In the genomic region with DNA sequence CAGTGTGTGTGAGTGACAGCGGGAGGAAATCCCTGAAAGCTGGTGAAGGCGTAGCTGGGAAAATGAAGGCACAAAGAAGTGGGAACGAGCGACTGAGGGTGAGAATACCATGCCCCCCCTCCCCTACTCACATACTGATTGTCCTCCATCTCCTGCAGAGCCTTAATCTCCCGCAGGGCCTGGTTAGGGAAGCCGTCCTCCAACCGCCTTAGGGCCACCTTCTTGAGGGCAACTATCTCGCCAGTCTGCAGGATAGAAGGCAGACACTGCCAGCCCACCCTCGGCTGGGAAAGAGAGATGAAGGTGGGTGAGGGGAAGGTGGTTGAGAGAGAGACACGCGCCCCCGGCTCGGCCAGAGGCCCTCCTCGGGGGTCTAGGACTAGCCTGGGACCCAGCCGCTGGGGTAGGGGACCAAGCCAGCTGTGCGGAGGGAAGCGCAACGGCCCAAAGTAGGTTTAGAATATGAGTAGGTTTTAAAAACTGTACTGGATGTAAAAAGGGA, we compare ENCODE assay signal across 7 cellular contexts. TPM values are rescaled to one million over a fixed set of nuclear protein-coding genes. Genes with fewer than 3 reads are reported as not detected.
DNase-seq lines count a peak whose midpoint lies in the region; ATAC-seq and TF ChIP-seq lines count a peak whose summit lies in the region.

No MANE protein-coding gene starts in this region.

- CTCF ChIA-PET in HEK293T (lab: Yijun Ruan, JAX): interaction anchor here (0.6 kb wide), 1 partner anchor 66 kb away, joined by 4 read pairs; no protein-coding TSS in a partner anchor

- H3K27ac ChIP-seq in right atrium auricular region (peak overlapping the region; percentile 61 to 67), skin epidermis (peak overlapping the region in 18 of 21 experiments; percentile 23 to 88 (median 70))

- TF ChIP-seq CTCF in WI38 (IDR thresholded peaks at IDR 0.05; ENCODE audit: low read depth, low read length) (no peak), right atrium auricular region (IDR thresholded peaks at IDR 0.05) (no peak)

- ATAC-seq in HG03521 (IDR thresholded peaks at IDR 0.05; ENCODE audit: unreplicated experiment) (no peak), HG03135 (IDR thresholded peaks at IDR 0.05; ENCODE audit: unreplicated experiment) (no peak)

- H3K4me1 ChIP-seq in right atrium auricular region: peaks cover 0 to 22% of the 10 kb centered on the region in 2 donors

- H3K36me3 ChIP-seq in right atrium auricular region: peaks cover 11% of the 10 kb centered on the region

- H3K4me3 ChIP-seq in WI38 (ENCODE audit: low read depth, low read length) (peak overlapping the region; percentile 67), right atrium auricular region (peak overlapping the region; percentile 56 to 64), skin epidermis (peak overlapping the region; percentile 43 to 71 (median 51))

- no peaks in the 10 kb centered on the region for H3K9me3 ChIP-seq in right atrium auricular region

- no peaks in the 10 kb centered on the region for H3K27me3 ChIP-seq in right atrium auricular region

- DNase-seq in HEK293T (ENCODE audit: extremely low spot score) (no peak), right atrium auricular region (ENCODE audit: low spot score) (no peak)
- DNase-seq in stimulated activated CD4-positive, alpha-beta T cell treated with anti-CD3 and anti-CD28 coated beads, Interleukin-1b, Interleukin-23, amount 100 ng/mL, for 48 hours: no peak

- POLR2A ChIA-PET in HEK293T (lab: Yijun Ruan, JAX): no interaction called here

TF ChIP-seq in HEK293T, 16 proteins besides CTCF, POLR2A, EP300 and RAD21:
- TF ChIP-seq NFRKB (IDR thresholded peaks at IDR 0.05): no peak
- TF ChIP-seq, protein P1, sequence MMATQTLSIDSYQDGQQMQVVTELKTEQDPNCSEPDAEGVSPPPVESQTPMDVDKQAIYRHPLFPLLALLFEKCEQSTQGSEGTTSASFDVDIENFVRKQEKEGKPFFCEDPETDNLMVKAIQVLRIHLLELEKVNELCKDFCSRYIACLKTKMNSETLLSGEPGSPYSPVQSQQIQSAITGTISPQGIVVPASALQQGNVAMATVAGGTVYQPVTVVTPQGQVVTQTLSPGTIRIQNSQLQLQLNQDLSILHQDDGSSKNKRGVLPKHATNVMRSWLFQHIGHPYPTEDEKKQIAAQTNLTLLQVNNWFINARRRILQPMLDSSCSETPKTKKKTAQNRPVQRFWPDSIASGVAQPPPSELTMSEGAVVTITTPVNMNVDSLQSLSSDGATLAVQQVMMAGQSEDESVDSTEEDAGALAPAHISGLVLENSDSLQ (IDR thresholded peaks at IDR 0.05): peak; percentile 81; the same call in 1 of the 2 replicates

RNA-seq across cellular contexts. Expression of a gene that starts 0.5 kb away (rescaled TPM):
- 1 to 10 TPM; 4.4 to 5.2 TPM for total RNA-seq in right atrium auricular region

RNA-seq across cellular contexts. Expression of a gene that starts 56.1 kb away (rescaled TPM):
- not detected for total RNA-seq in right atrium auricular region
